ENCODE assay signal across 1 cellular context in genomic region chr16:73321942-73322341, GRCh38.
TF ChIP-seq lines count a peak whose summit lies in the region.

No MANE protein-coding gene starts in this region.

TF ChIP-seq in GM23338, 12 proteins besides CTCF, POLR2A, EP300 and RAD21 (continued from another document):
- TF ChIP-seq, protein P1, sequence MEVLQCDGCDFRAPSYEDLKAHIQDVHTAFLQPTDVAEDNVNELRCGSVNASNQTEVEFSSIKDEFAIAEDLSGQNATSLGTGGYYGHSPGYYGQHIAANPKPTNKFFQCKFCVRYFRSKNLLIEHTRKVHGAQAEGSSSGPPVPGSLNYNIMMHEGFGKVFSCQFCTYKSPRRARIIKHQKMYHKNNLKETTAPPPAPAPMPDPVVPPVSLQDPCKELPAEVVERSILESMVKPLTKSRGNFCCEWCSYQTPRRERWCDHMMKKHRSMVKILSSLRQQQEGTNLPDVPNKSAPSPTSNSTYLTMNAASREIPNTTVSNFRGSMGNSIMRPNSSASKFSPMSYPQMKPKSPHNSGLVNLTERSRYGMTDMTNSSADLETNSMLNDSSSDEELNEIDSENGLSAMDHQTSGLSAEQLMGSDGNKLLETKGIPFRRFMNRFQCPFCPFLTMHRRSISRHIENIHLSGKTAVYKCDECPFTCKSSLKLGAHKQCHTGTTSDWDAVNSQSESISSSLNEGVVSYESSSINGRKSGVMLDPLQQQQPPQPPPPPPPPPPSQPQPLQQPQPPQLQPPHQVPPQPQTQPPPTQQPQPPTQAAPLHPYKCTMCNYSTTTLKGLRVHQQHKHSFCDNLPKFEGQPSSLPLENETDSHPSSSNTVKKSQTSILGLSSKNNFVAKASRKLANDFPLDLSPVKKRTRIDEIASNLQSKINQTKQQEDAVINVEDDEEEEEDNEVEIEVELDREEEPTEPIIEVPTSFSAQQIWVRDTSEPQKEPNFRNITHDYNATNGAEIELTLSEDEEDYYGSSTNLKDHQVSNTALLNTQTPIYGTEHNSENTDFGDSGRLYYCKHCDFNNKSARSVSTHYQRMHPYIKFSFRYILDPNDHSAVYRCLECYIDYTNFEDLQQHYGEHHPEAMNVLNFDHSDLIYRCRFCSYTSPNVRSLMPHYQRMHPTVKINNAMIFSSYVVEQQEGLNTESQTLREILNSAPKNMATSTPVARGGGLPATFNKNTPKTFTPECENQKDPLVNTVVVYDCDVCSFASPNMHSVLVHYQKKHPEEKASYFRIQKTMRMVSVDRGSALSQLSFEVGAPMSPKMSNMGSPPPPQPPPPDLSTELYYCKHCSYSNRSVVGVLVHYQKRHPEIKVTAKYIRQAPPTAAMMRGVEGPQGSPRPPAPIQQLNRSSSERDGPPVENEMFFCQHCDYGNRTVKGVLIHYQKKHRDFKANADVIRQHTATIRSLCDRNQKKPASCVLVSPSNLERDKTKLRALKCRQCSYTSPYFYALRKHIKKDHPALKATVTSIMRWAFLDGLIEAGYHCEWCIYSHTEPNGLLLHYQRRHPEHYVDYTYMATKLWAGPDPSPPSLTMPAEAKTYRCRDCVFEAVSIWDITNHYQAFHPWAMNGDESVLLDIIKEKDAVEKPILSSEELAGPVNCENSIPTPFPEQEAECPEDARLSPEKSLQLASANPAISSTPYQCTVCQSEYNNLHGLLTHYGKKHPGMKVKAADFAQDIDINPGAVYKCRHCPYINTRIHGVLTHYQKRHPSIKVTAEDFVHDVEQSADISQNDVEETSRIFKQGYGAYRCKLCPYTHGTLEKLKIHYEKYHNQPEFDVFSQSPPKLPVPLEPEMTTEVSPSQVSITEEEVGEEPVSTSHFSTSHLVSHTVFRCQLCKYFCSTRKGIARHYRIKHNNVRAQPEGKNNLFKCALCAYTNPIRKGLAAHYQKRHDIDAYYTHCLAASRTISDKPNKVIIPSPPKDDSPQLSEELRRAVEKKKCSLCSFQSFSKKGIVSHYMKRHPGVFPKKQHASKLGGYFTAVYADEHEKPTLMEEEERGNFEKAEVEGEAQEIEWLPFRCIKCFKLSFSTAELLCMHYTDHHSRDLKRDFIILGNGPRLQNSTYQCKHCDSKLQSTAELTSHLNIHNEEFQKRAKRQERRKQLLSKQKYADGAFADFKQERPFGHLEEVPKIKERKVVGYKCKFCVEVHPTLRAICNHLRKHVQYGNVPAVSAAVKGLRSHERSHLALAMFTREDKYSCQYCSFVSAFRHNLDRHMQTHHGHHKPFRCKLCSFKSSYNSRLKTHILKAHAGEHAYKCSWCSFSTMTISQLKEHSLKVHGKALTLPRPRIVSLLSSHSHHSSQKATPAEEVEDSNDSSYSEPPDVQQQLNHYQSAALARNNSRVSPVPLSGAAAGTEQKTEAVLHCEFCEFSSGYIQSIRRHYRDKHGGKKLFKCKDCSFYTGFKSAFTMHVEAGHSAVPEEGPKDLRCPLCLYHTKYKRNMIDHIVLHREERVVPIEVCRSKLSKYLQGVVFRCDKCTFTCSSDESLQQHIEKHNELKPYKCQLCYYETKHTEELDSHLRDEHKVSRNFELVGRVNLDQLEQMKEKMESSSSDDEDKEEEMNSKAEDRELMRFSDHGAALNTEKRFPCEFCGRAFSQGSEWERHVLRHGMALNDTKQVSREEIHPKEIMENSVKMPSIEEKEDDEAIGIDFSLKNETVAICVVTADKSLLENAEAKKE (CRISPR knock-in tag; IDR thresholded peaks at IDR 0.05), result no peak
- TF ChIP-seq, protein P2, sequence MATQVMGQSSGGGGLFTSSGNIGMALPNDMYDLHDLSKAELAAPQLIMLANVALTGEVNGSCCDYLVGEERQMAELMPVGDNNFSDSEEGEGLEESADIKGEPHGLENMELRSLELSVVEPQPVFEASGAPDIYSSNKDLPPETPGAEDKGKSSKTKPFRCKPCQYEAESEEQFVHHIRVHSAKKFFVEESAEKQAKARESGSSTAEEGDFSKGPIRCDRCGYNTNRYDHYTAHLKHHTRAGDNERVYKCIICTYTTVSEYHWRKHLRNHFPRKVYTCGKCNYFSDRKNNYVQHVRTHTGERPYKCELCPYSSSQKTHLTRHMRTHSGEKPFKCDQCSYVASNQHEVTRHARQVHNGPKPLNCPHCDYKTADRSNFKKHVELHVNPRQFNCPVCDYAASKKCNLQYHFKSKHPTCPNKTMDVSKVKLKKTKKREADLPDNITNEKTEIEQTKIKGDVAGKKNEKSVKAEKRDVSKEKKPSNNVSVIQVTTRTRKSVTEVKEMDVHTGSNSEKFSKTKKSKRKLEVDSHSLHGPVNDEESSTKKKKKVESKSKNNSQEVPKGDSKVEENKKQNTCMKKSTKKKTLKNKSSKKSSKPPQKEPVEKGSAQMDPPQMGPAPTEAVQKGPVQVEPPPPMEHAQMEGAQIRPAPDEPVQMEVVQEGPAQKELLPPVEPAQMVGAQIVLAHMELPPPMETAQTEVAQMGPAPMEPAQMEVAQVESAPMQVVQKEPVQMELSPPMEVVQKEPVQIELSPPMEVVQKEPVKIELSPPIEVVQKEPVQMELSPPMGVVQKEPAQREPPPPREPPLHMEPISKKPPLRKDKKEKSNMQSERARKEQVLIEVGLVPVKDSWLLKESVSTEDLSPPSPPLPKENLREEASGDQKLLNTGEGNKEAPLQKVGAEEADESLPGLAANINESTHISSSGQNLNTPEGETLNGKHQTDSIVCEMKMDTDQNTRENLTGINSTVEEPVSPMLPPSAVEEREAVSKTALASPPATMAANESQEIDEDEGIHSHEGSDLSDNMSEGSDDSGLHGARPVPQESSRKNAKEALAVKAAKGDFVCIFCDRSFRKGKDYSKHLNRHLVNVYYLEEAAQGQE (IDR thresholded peaks at IDR 0.05; ENCODE audit: unreplicated experiment), result no peak
- TF ChIP-seq CREB1 (CRISPR knock-in tag; IDR thresholded peaks at IDR 0.05; ENCODE audit: low read depth), result no peak
- TF ChIP-seq ETS1 (IDR thresholded peaks at IDR 0.05), result no peak
- TF ChIP-seq JUNB (IDR thresholded peaks at IDR 0.05; ENCODE audit: unreplicated experiment), result no peak
- no peak for TF ChIP-seq EZH2phosphoT487 (IDR thresholded peaks at IDR 0.05; ENCODE audit: unreplicated experiment)
- no peak for TF ChIP-seq ZNF331 (CRISPR knock-in tag; IDR thresholded peaks at IDR 0.05; ENCODE audit: low read depth)
- no peak for TF ChIP-seq ZNF114 (CRISPR knock-in tag; IDR thresholded peaks at IDR 0.05)
- TF ChIP-seq POLR2AphosphoS5 (IDR thresholded peaks at IDR 0.05; ENCODE audit: low read depth), result no peak
- no peak for TF ChIP-seq EZH2 (IDR thresholded peaks at IDR 0.05; ENCODE audit: low read depth, unreplicated experiment)
